ENCODE assay signal across 8 cellular contexts in genomic region chr17:4143563-4144410, GRCh38. TPM values are rescaled to one million over a fixed set of nuclear protein-coding genes. Genes with fewer than 3 reads are reported as not detected.
DNase-seq lines count a peak whose midpoint lies in the region; ATAC-seq and TF ChIP-seq lines count a peak whose summit lies in the region.

No MANE protein-coding gene starts in this region.

- peak; percentile 75 for DNase-seq in NCI-H2029 (lab: John Stamatoyannopoulos, UW)
- DNase-seq in T1000 (lab: John Stamatoyannopoulos, UW), result peak; percentile 76
- peak; percentile 83 for DNase-seq in astrocyte of the cerebellum (ENCODE audit: low read depth)
- peak; percentile 96 for DNase-seq in hepatocyte (ENCODE audit: low spot score)
- DNase-seq in vagina (ENCODE audit: extremely low spot score in 2 of 2), result peak in 1 of 2 donors; percentile 95

- peak in 1 of 2 donors; percentile 85 for TF ChIP-seq POLR2A in vagina (IDR thresholded peaks at IDR 0.05)

- H3K9me3 ChIP-seq in hepatocyte (ENCODE audit: low read depth) (no peaks in the 10 kb centered on the region), vagina (no peaks in the 10 kb centered on the region)

- in situ Hi-C loops in astrocyte of the cerebellum (cut with HindIII; ENCODE audit: low sequenced_read_pairs), result no loop called here

- H3K4me1 ChIP-seq in hepatocyte (ENCODE audit: insufficient read depth) (peaks cover 32% of the 10 kb centered on the region), rectal smooth muscle tissue (ENCODE audit: control insufficient read depth, insufficient read depth, low read length) (peaks cover 19% of the 10 kb centered on the region), vagina (peaks cover 47% of the 10 kb centered on the region)

- H3K27me3 ChIP-seq in hepatocyte (no peaks in the 10 kb centered on the region), rectal smooth muscle tissue (ENCODE audit: control insufficient read depth, insufficient read depth, low read length) (no peaks in the 10 kb centered on the region), vagina (no peaks in the 10 kb centered on the region)

- peak overlapping the region; percentile 100 for H3K27ac ChIP-seq in hepatocyte
- H3K27ac ChIP-seq in rectal smooth muscle tissue (ENCODE audit: low read depth, low read length), result peak overlapping the region; percentile 99
- peak overlapping the region; percentile 99 for H3K27ac ChIP-seq in vagina

- H3K79me2 ChIP-seq in hepatocyte, result peaks cover 54% of the 10 kb centered on the region

- H4K20me1 ChIP-seq in hepatocyte (ENCODE audit: insufficient read depth, poor library complexity, severe bottlenecking), result no peaks in the 10 kb centered on the region

- H3K9ac ChIP-seq in rectal smooth muscle tissue (ENCODE audit: low read length), result peak overlapping the region; percentile 99

- H3K4me2 ChIP-seq in hepatocyte, result peak overlapping the region; percentile 79

- no peaks in the 10 kb centered on the region for H3K9me2 ChIP-seq in hepatocyte (replicated peaks; ENCODE audit: insufficient read depth)

- peak overlapping the region; percentile 86 for H3K4me3 ChIP-seq in astrocyte of the cerebellum (ENCODE audit: low read depth, low read length)
- peak overlapping the region; percentile 51 for H3K4me3 ChIP-seq in hepatocyte
- peak overlapping the region; percentile 92 for H3K4me3 ChIP-seq in rectal smooth muscle tissue (ENCODE audit: low read length)
- peak overlapping the region; percentile 70 to 100 for H3K4me3 ChIP-seq in vagina

- intact Hi-C loops in vagina (cut with DNase I), result no loop called here

- ATAC-seq in GM18502 (IDR thresholded peaks at IDR 0.05; ENCODE audit: poor library complexity, unreplicated experiment) (peak; percentile 61), HG02943 (IDR thresholded peaks at IDR 0.05; ENCODE audit: low read depth, unreplicated experiment) (peak; percentile 63)

- no peak for TF ChIP-seq CTCF in astrocyte of the cerebellum (IDR thresholded peaks at IDR 0.05; ENCODE audit: low read depth, low read length, missing control alignments)
- no peak for TF ChIP-seq CTCF in hepatocyte (IDR thresholded peaks at IDR 0.05; ENCODE audit: poor library complexity)
- TF ChIP-seq CTCF in vagina (IDR thresholded peaks at IDR 0.05), result peak in 1 of 3 experiments; percentile 12

- 3% methylated on average over 69 of the region's 69 CpGs for WGBS in hepatocyte (ENCODE audit: low lambda C conversion rate, missing lambda C conversion rate)

- H3K36me3 ChIP-seq in hepatocyte (replicated peaks; ENCODE audit: insufficient read depth, low read depth) (no peaks in the 10 kb centered on the region), rectal smooth muscle tissue (ENCODE audit: control insufficient read depth, insufficient read depth, low read length) (no peaks in the 10 kb centered on the region), vagina (no peaks in the 10 kb centered on the region)

- H2AFZ ChIP-seq in hepatocyte, result peak overlapping the region; percentile 52

RNA-seq across cellular contexts. Expression of gene CYB5D2, which starts 0.8 kb away (rescaled TPM):
- total RNA-seq in hepatocyte (23.1 and 25.6 TPM in 2 replicates), vagina (15.7 TPM)
- 24.0 and 28.4 TPM in 2 replicates for polyA plus RNA-seq in hepatocyte

RNA-seq across cellular contexts. Expression of gene ZZEF1, which starts 1.0 kb away (rescaled TPM):
- total RNA-seq in hepatocyte (32.7 and 33.9 TPM in 2 replicates), vagina (56.7 TPM)
- 5.7 and 10.9 TPM in 2 replicates for polyA plus RNA-seq in hepatocyte
